6 cellular contexts compared by ENCODE assay signal in the genomic region with DNA sequence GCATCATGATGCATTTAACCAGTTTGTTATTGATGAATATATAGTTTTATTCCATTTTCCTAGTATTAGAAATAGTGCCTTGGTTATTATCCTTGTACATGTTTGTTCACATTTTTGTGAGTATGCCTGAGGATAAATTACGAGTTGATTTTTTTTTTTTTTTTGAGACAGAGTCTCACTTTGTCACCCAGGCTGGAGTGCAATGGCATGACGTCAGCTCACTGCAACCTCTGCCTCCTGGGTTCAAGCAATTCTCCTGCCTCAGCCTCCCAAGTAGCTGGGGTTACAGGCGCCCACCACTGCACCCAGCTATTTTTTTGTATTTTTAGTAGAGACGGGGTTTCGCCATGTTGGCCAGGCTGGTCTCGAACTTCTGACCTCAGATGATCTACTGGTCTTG. TPM values are rescaled to one million over a fixed set of nuclear protein-coding genes. Genes with fewer than 3 reads are reported as not detected.
"Had no signal": no experiment of that assay in that cellular context is flagged by ENCODE, and none has a peak within 500 bp of the region (broad histone marks: within the 10 kb centered on the region; RNA-seq: fewer than 3 reads in every experiment).

No MANE protein-coding gene starts in this region.

RNA-seq across cellular contexts. Expression of a gene that starts 4.7 kb away (rescaled TPM):
- total RNA-seq: dermis microvascular lymphatic vessel endothelial cell, gastrocnemius medialis, left ventricle myocardium superior, lung microvascular endothelial cell, mesenteric fat pad, mesothelial cell of epicardium had no signal
